ENCODE assay signal across 10 cellular contexts in the genomic region with DNA sequence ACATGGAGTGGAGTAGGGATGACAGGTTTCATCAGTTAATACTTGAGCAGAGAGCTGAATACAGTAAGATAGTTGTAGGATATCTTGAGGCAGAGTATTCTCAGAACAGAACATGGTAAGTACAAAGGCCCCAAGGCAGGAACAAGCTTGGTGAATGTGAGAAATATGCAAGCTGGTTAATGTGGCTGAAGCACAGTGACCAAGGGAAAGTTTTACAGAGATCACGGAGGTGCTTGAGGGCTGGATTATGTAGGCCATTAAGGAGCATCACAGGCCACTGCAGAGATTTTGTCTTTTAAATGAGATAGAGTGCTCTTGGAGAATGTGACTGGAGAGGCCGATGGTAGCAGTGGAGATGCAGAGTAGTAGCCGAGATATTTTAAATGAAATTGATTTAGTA. TPM values are rescaled to one million over a fixed set of nuclear protein-coding genes. Genes with fewer than 3 reads are reported as not detected.
DNase-seq lines count a peak whose midpoint lies in the region; ATAC-seq and TF ChIP-seq lines count a peak whose summit lies in the region.
"Had no signal": no experiment of that assay in that cellular context is flagged by ENCODE, and none has a peak within 500 bp of the region (broad histone marks: within the 10 kb centered on the region; RNA-seq: fewer than 3 reads in every experiment).

No MANE protein-coding gene starts in this region.

- H3K27ac Mint-ChIP-seq in HFFc6 (peak overlapping the region; percentile 92), memory B cell (peak overlapping the region; percentile 51)
- H3K27ac Mint-ChIP-seq in activated T-helper 17 cell treated with anti-CD3 and anti-CD28 coated beads, Interleukin-2, amount 50 U/mL, for 72 hours: peak overlapping the region; percentile 66

- H3K36me3 ChIP-seq in BE2C (peaks cover 25% of the 10 kb centered on the region), WERI-Rb-1 (peaks cover 23% of the 10 kb centered on the region)

- H3K36me3 Mint-ChIP-seq in HFFc6 (ENCODE audit: low read depth): peaks cover 24% of the 10 kb centered on the region
- peaks cover 44% of the 10 kb centered on the region for H3K36me3 Mint-ChIP-seq in activated T-helper 17 cell treated with anti-CD3 and anti-CD28 coated beads, Interleukin-2, amount 50 U/mL, for 72 hours (ENCODE audit: low read depth)
- H3K36me3 Mint-ChIP-seq in memory B cell: peaks cover 24% of the 10 kb centered on the region

- no peak for ATAC-seq in activated T-helper 17 cell treated with anti-CD3 and anti-CD28 coated beads, Interleukin-2, amount 50 U/mL, for 72 hours (replicated peaks)
- no peak for ATAC-seq in memory B cell (ENCODE audit: low read depth)

- no peak overlapping the region for H3K27ac ChIP-seq in WERI-Rb-1

- H3K4me3 Mint-ChIP-seq in HFFc6 (peak overlapping the region; percentile 5; the same call in 1 of the 2 replicates), memory B cell (peak overlapping the region; percentile 56)
- peak overlapping the region; percentile 88 for H3K4me3 Mint-ChIP-seq in activated T-helper 17 cell treated with anti-CD3 and anti-CD28 coated beads, Interleukin-2, amount 50 U/mL, for 72 hours

- peak overlapping the region; percentile 99 for H3K4me3 ChIP-seq in BE2C (ENCODE audit: low read depth, low read length)
- H3K4me3 ChIP-seq in WERI-Rb-1 (ENCODE audit: low read depth, low read length): no peak overlapping the region

- H3K4me1 Mint-ChIP-seq in HFFc6 (ENCODE audit: low read depth) (peaks cover 62% of the 10 kb centered on the region), memory B cell (peaks cover 53% of the 10 kb centered on the region)
- H3K4me1 Mint-ChIP-seq in activated T-helper 17 cell treated with anti-CD3 and anti-CD28 coated beads, Interleukin-2, amount 50 U/mL, for 72 hours: peaks cover 45% of the 10 kb centered on the region

- H3K9me3 Mint-ChIP-seq in HFFc6: no peaks in the 10 kb centered on the region
- H3K9me3 Mint-ChIP-seq in activated T-helper 17 cell treated with anti-CD3 and anti-CD28 coated beads, Interleukin-2, amount 50 U/mL, for 72 hours: no peaks in the 10 kb centered on the region
- H3K9me3 Mint-ChIP-seq in memory B cell: peaks cover 2% of the 10 kb centered on the region

- no peak for TF ChIP-seq CTCF in BE2C (IDR thresholded peaks at IDR 0.05; ENCODE audit: low read depth, low read length)
- no peak for TF ChIP-seq CTCF in HFFc6 (IDR thresholded peaks at IDR 0.05)
- no peak for TF ChIP-seq CTCF in WERI-Rb-1 (IDR thresholded peaks at IDR 0.05; ENCODE audit: low read depth, low read length)

- H3K27me3 ChIP-seq in BE2C: no peaks in the 10 kb centered on the region
- no peaks in the 10 kb centered on the region for H3K27me3 ChIP-seq in WERI-Rb-1 (ENCODE audit: insufficient read depth, low read depth, severe bottlenecking)

- no peaks in the 10 kb centered on the region for H3K9me3 ChIP-seq in BE2C
- H3K9me3 ChIP-seq in WERI-Rb-1 (ENCODE audit: severe bottlenecking): no peaks in the 10 kb centered on the region

- H3K27me3 Mint-ChIP-seq in HFFc6 (ENCODE audit: insufficient read depth) (peaks cover 4% of the 10 kb centered on the region; the same call in 1 of the 2 replicates), memory B cell (no peaks in the 10 kb centered on the region)
- H3K27me3 Mint-ChIP-seq in activated T-helper 17 cell treated with anti-CD3 and anti-CD28 coated beads, Interleukin-2, amount 50 U/mL, for 72 hours: no peaks in the 10 kb centered on the region

- H3K4me1 ChIP-seq in BE2C: peaks cover 28% of the 10 kb centered on the region

- peak; percentile 4 for DNase-seq in BE2C
- no peak for DNase-seq in HFFc6
- no peak for DNase-seq in memory B cell (ENCODE audit: low spot score in 2 of 2)
- no peak for DNase-seq in epidermal melanocyte (ENCODE audit: insufficient read length, low spot score)
- no peak for DNase-seq in WERI-Rb-1
- DNase-seq in A172 (ENCODE audit: low spot score): no peak
- DNase-seq in NCI-H345 (lab: John Stamatoyannopoulos, UW): no peak
- DNase-seq: GDM1, OCI-M1 had no signal

RNA-seq across cellular contexts. Expression of a gene that starts 54.0 kb away (rescaled TPM):
- polyA plus RNA-seq in BE2C (2012; ENCODE audit: insufficient read depth, insufficient read length, low read depth): 38.1 TPM
- 1 to 10 TPM; 5.3 to 8.9 (median 6.7) TPM for total RNA-seq in HFFc6 (2021; fragmentation: NEBNext Ultra II Directional; extraction: Animal tissue kit (Norgen Biotek cat#: 25700))
- total RNA-seq in activated T-helper 17 cell treated with anti-CD3 and anti-CD28 coated beads, Interleukin-2, amount 50 U/mL, for 72 hours: 10 to 100 TPM; 23.1 to 26.7 TPM
- total RNA-seq in A172 (2014; rRNA removed; shearing (Covaris generic)): 23.5 and 27.8 TPM in 2 replicates

Comparison
In these comparisons a context has a peak if more than half of its experiments do, and no peak if none do; other contexts are left out.
1. H3K4me3 Mint-ChIP-seq: peak in every context shown above with its lines; median percentile 88 in activated T-helper 17 cell treated with anti-CD3 and anti-CD28 coated beads, Interleukin-2, amount 50 U/mL, for 72 hours; 56 in memory B cell; 5 in HFFc6.